In genomic region chr17:8006836-8007680, GRCh38 we compare ENCODE assay signal across 30 cellular contexts. TPM values are rescaled to one million over a fixed set of nuclear protein-coding genes. Genes with fewer than 3 reads are reported as not detected.
"Had no signal": no experiment of that assay in that cellular context is flagged by ENCODE, and none has a peak within 500 bp of the region (broad histone marks: within the 10 kb centered on the region; RNA-seq: fewer than 3 reads in every experiment).

No MANE protein-coding gene starts in this region.

- H3K27me3 ChIP-seq: right lobe of liver had no signal

- H3K4me3 ChIP-seq: body of pancreas, dorsolateral prefrontal cortex, gastrocnemius medialis, right lobe of liver, stomach, thyroid gland, upper lobe of left lung had no signal

- H3K36me3 Mint-ChIP-seq: activated CD8-positive, alpha-beta memory T cell treated with anti-CD3 and anti-CD28 coated beads, Interleukin-2, amount 10 ng/mL, durations not matched to agents 7 days and 5 days; activated naive CD4-positive, alpha-beta T cell treated with anti-CD3 and anti-CD28 coated beads, Interleukin-2, amount 50 U/mL, for 24 hours; natural killer cell; T-cell had no signal

- H3K27ac Mint-ChIP-seq: activated CD4-positive, alpha-beta T cell treated with anti-CD3 and anti-CD28 coated beads for 36 hours; activated CD8-positive, alpha-beta memory T cell treated with anti-CD3 and anti-CD28 coated beads, Interleukin-2, amount 10 ng/mL, durations not matched to agents 7 days and 5 days; activated CD8-positive, alpha-beta T cell treated with anti-CD3 and anti-CD28 coated beads, Interleukin-2, amount 10 ng/mL, durations not matched to agents 7 days and 5 days; activated naive CD4-positive, alpha-beta T cell treated with anti-CD3 and anti-CD28 coated beads, Interleukin-2, amount 50 U/mL, for 24 hours; activated T-helper 2 cell treated with anti-CD3 and anti-CD28 coated beads, Interferon-gamma antibody, Interleukin-2, Interleukin-4, amounts not matched to agents 10 μg/mL and 5 μg/mL and 100 μg/mL, durations not matched to agents 14 hours and 24 hours and 36 hours; memory B cell; natural killer cell; stimulated activated naive B cell treated with anti-CD40 and anti-IgM and Interleukin-4, amounts not matched to agents 10 μg/mL and 1 μg/mL and 100 μg/mL, for 72 hours; T-cell had no signal

- H3K9me3 ChIP-seq: body of pancreas, gastrocnemius medialis, right lobe of liver, stomach, thyroid gland, upper lobe of left lung had no signal

- H3K27ac ChIP-seq: body of pancreas, dorsolateral prefrontal cortex, gastrocnemius medialis, right lobe of liver, stomach, thyroid gland, upper lobe of left lung had no signal

- H3K36me3 ChIP-seq: gastrocnemius medialis, right lobe of liver, stomach, thyroid gland, upper lobe of left lung had no signal

- H3K9me3 Mint-ChIP-seq: activated naive CD4-positive, alpha-beta T cell treated with anti-CD3 and anti-CD28 coated beads, Interleukin-2, amount 50 U/mL, for 24 hours; activated T-helper 2 cell treated with anti-CD3 and anti-CD28 coated beads, Interferon-gamma antibody, Interleukin-2, Interleukin-4, amounts not matched to agents 10 μg/mL and 5 μg/mL and 100 μg/mL, durations not matched to agents 14 hours and 24 hours and 36 hours; natural killer cell; T-cell had no signal

- H3K4me3 Mint-ChIP-seq: activated CD4-positive, alpha-beta T cell treated with anti-CD3 and anti-CD28 coated beads for 36 hours; activated CD8-positive, alpha-beta memory T cell treated with anti-CD3 and anti-CD28 coated beads, Interleukin-2, amount 10 ng/mL, durations not matched to agents 7 days and 5 days; activated CD8-positive, alpha-beta T cell treated with anti-CD3 and anti-CD28 coated beads, Interleukin-2, amount 10 ng/mL, durations not matched to agents 7 days and 5 days; activated naive CD4-positive, alpha-beta T cell treated with anti-CD3 and anti-CD28 coated beads, Interleukin-2, amount 50 U/mL, for 24 hours; memory B cell; natural killer cell; stimulated activated naive B cell treated with anti-CD40 and anti-IgM and Interleukin-4, amounts not matched to agents 10 μg/mL and 1 μg/mL and 100 μg/mL, for 72 hours; T-cell had no signal

- DNase-seq: activated CD4-positive, alpha-beta T cell treated with anti-CD3 and anti-CD28 coated beads for 36 hours; activated CD4-positive, CD25-positive, alpha-beta regulatory T cell; activated CD8-positive, alpha-beta memory T cell treated with anti-CD3 and anti-CD28 coated beads, Interleukin-2, amount 10 ng/mL, durations not matched to agents 7 days and 5 days; activated CD8-positive, alpha-beta T cell treated with anti-CD3 and anti-CD28 coated beads, Interleukin-2, amount 10 ng/mL, durations not matched to agents 7 days and 5 days; activated T-cell treated with anti-CD3 and anti-CD28 coated beads, Interleukin-2, amount 50 U/mL, for 48 hours; aorta; body of pancreas; dorsolateral prefrontal cortex; effector memory CD4-positive, alpha-beta T cell; erythroblast; gastrocnemius medialis; hippocampal formation; natural killer cell; right lobe of liver; small intestine; stimulated activated CD4-positive, alpha-beta T cell treated with anti-CD3 and anti-CD28 coated beads, Interleukin-1b, Interleukin-23, amount 100 ng/mL, for 48 hours; stimulated activated CD4-positive, alpha-beta T cell treated with anti-CD3 and anti-CD28 coated beads, Interleukin-4, amount 100 ng/mL, for 4 hours; stimulated activated CD8-positive, alpha-beta memory T cell treated with anti-CD3 and anti-CD28 coated beads, Interleukin-4, amount 100 ng/mL, for 48 hours; stimulated activated naive B cell treated with anti-CD40 and anti-IgM and Interleukin-4, amounts not matched to agents 10 μg/mL and 1 μg/mL and 100 μg/mL, for 72 hours; stomach; thyroid gland had no signal

RNA-seq across cellular contexts. Expression of gene GUCY2D, which starts 4.6 kb away (rescaled TPM):
- total RNA-seq: activated CD4-positive, alpha-beta T cell treated with anti-CD3 and anti-CD28 coated beads for 36 hours; activated CD8-positive, alpha-beta memory T cell treated with anti-CD3 and anti-CD28 coated beads, Interleukin-2, amount 10 ng/mL, durations not matched to agents 7 days and 5 days; activated CD8-positive, alpha-beta T cell treated with anti-CD3 and anti-CD28 coated beads, Interleukin-2, amount 10 ng/mL, durations not matched to agents 7 days and 5 days; activated T-helper 2 cell treated with anti-CD3 and anti-CD28 coated beads, Interferon-gamma antibody, Interleukin-2, Interleukin-4, amounts not matched to agents 10 μg/mL and 5 μg/mL and 100 μg/mL, durations not matched to agents 14 hours and 24 hours and 36 hours; aorta; body of pancreas; gastrocnemius medialis; kidney epithelial cell; natural killer cell; osteocyte; posterior vena cava; stomach; thyroid gland had no signal
- polyA plus RNA-seq: aorta, small intestine had no signal

RNA-seq across cellular contexts. Expression of gene ALOX15B, which starts 31.8 kb away (rescaled TPM):
- total RNA-seq: activated CD8-positive, alpha-beta memory T cell treated with anti-CD3 and anti-CD28 coated beads, Interleukin-2, amount 10 ng/mL, durations not matched to agents 7 days and 5 days; activated CD8-positive, alpha-beta T cell treated with anti-CD3 and anti-CD28 coated beads, Interleukin-2, amount 10 ng/mL, durations not matched to agents 7 days and 5 days; activated T-helper 2 cell treated with anti-CD3 and anti-CD28 coated beads, Interferon-gamma antibody, Interleukin-2, Interleukin-4, amounts not matched to agents 10 μg/mL and 5 μg/mL and 100 μg/mL, durations not matched to agents 14 hours and 24 hours and 36 hours; natural killer cell; osteocyte; T-helper 2 cell treated with Interferon-gamma antibody and Interleukin-4, amounts not matched to agents 100 ng/mL and 5 ng/mL, for 36 hours had no signal
